8 cellular contexts compared by ENCODE assay signal in the genomic region with DNA sequence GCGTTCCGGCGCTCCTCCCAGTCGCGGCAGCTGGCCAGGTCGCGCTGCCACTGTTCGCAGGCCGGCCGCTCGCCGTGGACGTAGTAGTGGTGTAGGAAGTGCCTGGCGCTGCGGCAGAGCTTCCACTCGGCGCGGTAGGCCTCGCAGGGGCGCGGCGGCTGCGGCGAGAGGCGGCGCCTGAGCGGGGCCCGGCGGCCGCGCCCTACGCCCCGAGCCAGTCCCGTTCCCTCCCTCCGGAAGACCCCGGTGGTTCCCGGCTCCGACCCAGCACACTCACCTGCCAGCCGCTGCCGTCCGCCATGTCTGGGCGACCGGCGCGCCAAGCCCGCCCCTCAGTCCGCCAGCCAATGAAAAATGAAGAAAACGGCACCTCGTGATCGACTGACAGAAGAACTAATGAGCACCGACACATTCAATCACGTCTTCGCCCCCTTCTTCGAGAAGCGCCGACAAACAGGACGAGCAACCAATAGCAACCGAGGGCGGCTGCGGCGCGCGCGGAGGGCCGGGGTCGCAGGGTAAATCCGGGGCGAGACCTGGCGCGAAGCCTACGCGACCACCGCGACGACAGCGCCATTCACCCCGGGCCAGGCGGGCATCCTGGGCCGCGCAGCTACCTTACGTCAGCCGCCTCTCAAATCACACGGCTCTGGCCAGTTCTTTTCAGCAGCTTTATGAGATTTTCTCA. TPM values are rescaled to one million over a fixed set of nuclear protein-coding genes. Genes with fewer than 3 reads are reported as not detected.
DNase-seq lines count a peak whose midpoint lies in the region; ATAC-seq and TF ChIP-seq lines count a peak whose summit lies in the region.

A gene with protein sequence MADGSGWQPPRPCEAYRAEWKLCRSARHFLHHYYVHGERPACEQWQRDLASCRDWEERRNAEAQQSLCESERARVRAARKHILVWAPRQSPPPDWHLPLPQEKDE (minus strand): TSS at position 324 of the 688 bp plus-strand sequence. CDS start 23 bp downstream, at position 301.

- in situ Hi-C loops in GM13976 (cut with MboI; ENCODE audit: low sequenced_read_pairs, unreplicated experiment): no loop called here

- H3K4me1 ChIP-seq in prostate gland (replicated peaks) (peaks cover 3% of the 10 kb centered on the region), urinary bladder (ENCODE audit: insufficient read depth) (no peaks in the 10 kb centered on the region)

- peak; percentile 76 for TF ChIP-seq POLR2A in prostate gland (IDR thresholded peaks at IDR 0.05)

- H3K27me3 ChIP-seq in prostate gland (replicated peaks; ENCODE audit: insufficient read depth): no peaks in the 10 kb centered on the region

- peak; percentile 77 for ATAC-seq in HG02870 (IDR thresholded peaks at IDR 0.05; ENCODE audit: unreplicated experiment)
- ATAC-seq in left ventricle myocardium superior: peak; percentile 94

- no peaks in the 10 kb centered on the region for H3K9me3 Mint-ChIP-seq in T-helper 1 cell treated with Interleukin-12 subunit alpha and Interleukin-12 subunit beta and Interleukin-4 antibody, amounts not matched to agents 30 μg/mL and 1 μg/mL, for 36 hours

- intact Hi-C loops in left ventricle myocardium superior (cut with micrococcal nuclease) (no loop called here), prostate gland (cut with DNase I) (loop anchor here (10.0 kb wide), 1 partner anchor 153 kb away; a partner anchor contains a TSS)

- H3K4me3 ChIP-seq in prostate gland: peak within 1 kb of the TSS; percentile 71 to 91
- H3K4me3 ChIP-seq in urinary bladder (ENCODE audit: low read depth, low read length): peak within 1 kb of the TSS; percentile 79

- H3K27ac ChIP-seq in prostate gland: peak within 1 kb of the TSS; percentile 93 to 94
- peak within 1 kb of the TSS; percentile 89 for H3K27ac ChIP-seq in urinary bladder (ENCODE audit: low read depth)

- DNase-seq in GM13976 (ENCODE audit: low spot score) (peak; percentile 98), NCI-H1694 (lab: John Stamatoyannopoulos, UW) (peak; percentile 87), amygdala (lab: John Stamatoyannopoulos, UW) (peak; percentile 33 to 98 (median 90)), left ventricle myocardium superior (peak; percentile 89), prostate gland (ENCODE audit: low spot score) (peak; percentile 93)

- H3K9me3 ChIP-seq in prostate gland: no peaks in the 10 kb centered on the region

- WGBS in prostate gland: under 1% methylated on average over 68 of the region's 83 CpGs
- WGBS in urinary bladder: under 1% methylated on average over 83 of the region's 83 CpGs

- H3K36me3 Mint-ChIP-seq in T-helper 1 cell treated with Interleukin-12 subunit alpha and Interleukin-12 subunit beta and Interleukin-4 antibody, amounts not matched to agents 30 μg/mL and 1 μg/mL, for 36 hours (ENCODE audit: low read depth): peaks cover 24% of the 10 kb centered on the region

- H3K4me3 Mint-ChIP-seq in T-helper 1 cell treated with Interleukin-12 subunit alpha and Interleukin-12 subunit beta and Interleukin-4 antibody, amounts not matched to agents 30 μg/mL and 1 μg/mL, for 36 hours: peak within 1 kb of the TSS; percentile 100

- no peaks in the 10 kb centered on the region for H3K27me3 Mint-ChIP-seq in T-helper 1 cell treated with Interleukin-12 subunit alpha and Interleukin-12 subunit beta and Interleukin-4 antibody, amounts not matched to agents 30 μg/mL and 1 μg/mL, for 36 hours (ENCODE audit: low read depth)

- H3K36me3 ChIP-seq in prostate gland: no peaks in the 10 kb centered on the region
- H3K36me3 ChIP-seq in urinary bladder (ENCODE audit: insufficient read depth): no peaks in the 10 kb centered on the region

- peaks cover 33% of the 10 kb centered on the region for H3K4me1 Mint-ChIP-seq in T-helper 1 cell treated with Interleukin-12 subunit alpha and Interleukin-12 subunit beta and Interleukin-4 antibody, amounts not matched to agents 30 μg/mL and 1 μg/mL, for 36 hours (ENCODE audit: low read depth)

- TF ChIP-seq CTCF in GM13976 (IDR thresholded peaks at IDR 0.05; ENCODE audit: borderline replicate concordance, control extremely low read depth, extremely low read depth, insufficient read depth, missing control alignments): no peak
- TF ChIP-seq CTCF in prostate gland (IDR thresholded peaks at IDR 0.05): no peak

- peak within 1 kb of the TSS; percentile 99 for H3K27ac Mint-ChIP-seq in T-helper 1 cell treated with Interleukin-12 subunit alpha and Interleukin-12 subunit beta and Interleukin-4 antibody, amounts not matched to agents 30 μg/mL and 1 μg/mL, for 36 hours

RNA-seq across cellular contexts. Expression of the gene that starts here (rescaled TPM):
- total RNA-seq in left ventricle myocardium superior: 68.6 TPM
- total RNA-seq in prostate gland: 10 to 100 TPM; 57.4 to 85.8 TPM
- total RNA-seq in urinary bladder: 34.2 TPM
- 75.0 TPM for polyA plus RNA-seq in urinary bladder

Comparison
In these comparisons a context has a peak if more than half of its experiments do, and no peak if none do; other contexts are left out.
1. Peak in every context shown above with its lines: DNase-seq, ATAC-seq, H3K4me3 ChIP-seq and H3K27ac ChIP-seq.